17 cellular contexts compared by ENCODE assay signal in the genomic region with DNA sequence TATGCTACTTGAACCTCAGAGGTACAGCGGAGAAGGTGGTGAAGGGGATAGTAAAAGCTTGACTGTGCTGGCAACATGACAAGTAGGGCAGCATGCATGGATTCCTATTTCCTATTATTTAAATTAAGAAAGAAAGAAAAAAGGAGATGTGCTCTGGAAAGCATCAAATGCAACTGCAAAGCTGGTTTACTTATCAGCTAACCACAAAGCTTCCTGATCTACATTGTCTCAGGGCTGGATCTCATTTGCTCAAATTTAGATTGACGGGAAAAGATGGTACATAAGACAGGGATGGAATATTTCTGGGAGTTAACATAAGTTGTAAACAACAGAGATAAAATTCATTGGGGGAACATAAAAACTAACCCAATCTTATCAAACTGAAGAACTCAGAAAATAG.
DNase-seq lines count a peak whose midpoint lies in the region; ATAC-seq, FAIRE-seq and TF ChIP-seq lines count a peak whose summit lies in the region.
"Had no signal": no experiment of that assay in that cellular context is flagged by ENCODE, and none has a peak within 500 bp of the region (broad histone marks: within the 10 kb centered on the region; RNA-seq: fewer than 3 reads in every experiment).

No MANE protein-coding gene starts in this region.

- H2BK5ac ChIP-seq in neuronal stem cell (ENCODE audit: low read length) = no peak overlapping the region

- no peak overlapping the region for H3K4ac ChIP-seq in neuronal stem cell (ENCODE audit: low read length)

- H2AK5ac ChIP-seq in neuronal stem cell (ENCODE audit: low read depth, low read length) = no peak overlapping the region

- no peak for ATAC-seq in HG02981 (IDR thresholded peaks at IDR 0.05; ENCODE audit: unreplicated experiment)
- ATAC-seq: CD8-positive, alpha-beta T cell; HepG2 had no signal

- no peak overlapping the region for H3K14ac ChIP-seq in neuronal stem cell (ENCODE audit: low read length)

- no peak overlapping the region for H3K23ac ChIP-seq in neuronal stem cell (ENCODE audit: low read depth, low read length, poor library complexity)

- peaks cover 1 to 33% (median 18%) of the 10 kb centered on the region in 11 experiments; a peak in 20 of 22 replicates for H3K9me3 ChIP-seq in BLaER1 treated with 17β-estradiol and CSF1 and Interleukin-3, amounts not matched to agents 10 nM and 100 nM (replicated peaks in 1 of 11)
- no peaks in the 10 kb centered on the region for H3K9me3 ChIP-seq in neuronal stem cell (replicated peaks in 1 of 2; ENCODE audit: control insufficient read depth in 2 of 2, insufficient read depth in 1 of 2, low read depth in 1 of 2, low read length in 2 of 2)
- H3K9me3 ChIP-seq: HAP-1 had no signal

- H3K79me1 ChIP-seq in neuronal stem cell (ENCODE audit: low read depth, low read length) = no peaks in the 10 kb centered on the region

- no peak for FAIRE-seq in RCC 7860 (lab: Jason Lieb, UNC)
- FAIRE-seq: A204.1, GM19239, H1, HepG2, HTR-8/SVneo had no signal

- WGBS in neuronal stem cell (ENCODE audit: extremely low coverage in 2 of 2, insufficient read length in 2 of 2, insufficient replicate concordance in 1 of 2), 2 donors = no CpG with 5 or more reads among the region's 2 CpGs

- no peak overlapping the region for H4K8ac ChIP-seq in neuronal stem cell (ENCODE audit: low read depth, low read length)

- H3K9ac ChIP-seq in BLaER1 treated with 17β-estradiol and CSF1 and Interleukin-3, amounts not matched to agents 10 nM and 100 nM = no peak overlapping the region
- no peak overlapping the region for H3K9ac ChIP-seq in neuronal stem cell (ENCODE audit: low read depth, low read length, poor library complexity)

- no peak overlapping the region for H3K18ac ChIP-seq in neuronal stem cell (ENCODE audit: low read length)

- peak overlapping the region; percentile 10 for H2AFZ ChIP-seq in neuronal stem cell (ENCODE audit: low read length)

- H3K4me3 ChIP-seq in BLaER1 treated with 17β-estradiol and CSF1 and Interleukin-3, amounts not matched to agents 10 nM and 100 nM = no peak overlapping the region; a peak in 1 of 20 replicates
- H3K4me3 ChIP-seq in fibroblast of pulmonary artery (replicated peaks; ENCODE audit: low read depth, low read length) (no peak overlapping the region), neuronal stem cell (ENCODE audit: low read length in 2 of 2) (no peak overlapping the region)
- H3K4me3 ChIP-seq: HAP-1 had no signal

- H3K36me3 ChIP-seq in BLaER1 treated with 17β-estradiol and CSF1 and Interleukin-3, amounts not matched to agents 10 nM and 100 nM = peaks cover 0 to 5% (median 0%) of the 10 kb centered on the region in 11 experiments; a peak in 1 of 22 replicates
- H3K36me3 ChIP-seq in neuronal stem cell (replicated peaks in 1 of 2; ENCODE audit: control insufficient read depth in 2 of 2, insufficient read depth in 2 of 2, low read length in 2 of 2) = no peaks in the 10 kb centered on the region
- H3K36me3 ChIP-seq: HAP-1 had no signal

- no peak overlapping the region for H2BK120ac ChIP-seq in neuronal stem cell (ENCODE audit: low read depth, low read length)

- no peak overlapping the region for H2BK12ac ChIP-seq in neuronal stem cell (ENCODE audit: low read length)

- H2BK15ac ChIP-seq in neuronal stem cell (ENCODE audit: low read length) = no peak overlapping the region

- no peak overlapping the region for H4K91ac ChIP-seq in neuronal stem cell (ENCODE audit: low read depth, low read length, poor library complexity)

- DNase-seq in OCI-M1 (lab: John Stamatoyannopoulos, UW) (peak; percentile 17), fibroblast of pulmonary artery (ENCODE audit: low read depth) (peak; percentile 36), neuronal stem cell (ENCODE audit: low spot score) (no peak), RCC 7860 (ENCODE audit: low spot score) (no peak), NCI-H1694 treated with DMSO at 0.1 percent for 48 hours (lab: John Stamatoyannopoulos, UW) (no peak)
- DNase-seq: CD8-positive, alpha-beta T cell; COR-L47; DND-41; GDM1 had no signal

- peak overlapping the region; percentile 45 to 78 (median 59) for H3K4me2 ChIP-seq in BLaER1 treated with 17β-estradiol and CSF1 and Interleukin-3, amounts not matched to agents 10 nM and 100 nM
- H3K4me2 ChIP-seq in neuronal stem cell (ENCODE audit: insufficient read depth, low read length, poor library complexity, severe bottlenecking) = no peak overlapping the region

- no peak for TF ChIP-seq CTCF in fibroblast of pulmonary artery (IDR thresholded peaks at IDR 0.05; ENCODE audit: low read length, missing control alignments)

- H4K20me1 ChIP-seq in BLaER1 treated with 17β-estradiol and CSF1 and Interleukin-3, amounts not matched to agents 10 nM and 100 nM = no peaks in the 10 kb centered on the region

- H3K27ac ChIP-seq in BLaER1 treated with 17β-estradiol and CSF1 and Interleukin-3, amounts not matched to agents 10 nM and 100 nM = peak overlapping the region in 8 of 11 experiments; percentile 52 to 71 (median 62); a peak in 17 of 22 replicates
- no peak overlapping the region for H3K27ac ChIP-seq in neuronal stem cell (replicated peaks; ENCODE audit: low read length)

- H3K27me3 ChIP-seq in BLaER1 treated with 17β-estradiol and CSF1 and Interleukin-3, amounts not matched to agents 10 nM and 100 nM = no peaks in the 10 kb centered on the region
- H3K27me3 ChIP-seq in neuronal stem cell (ENCODE audit: control insufficient read depth in 3 of 3, insufficient read depth in 3 of 3, low read depth in 1 of 3, low read length in 3 of 3) = no peaks in the 10 kb centered on the region

- peaks cover 23 to 47% (median 33%) of the 10 kb centered on the region in 10 experiments for H3K4me1 ChIP-seq in BLaER1 treated with 17β-estradiol and CSF1 and Interleukin-3, amounts not matched to agents 10 nM and 100 nM
- no peaks in the 10 kb centered on the region for H3K4me1 ChIP-seq in neuronal stem cell (ENCODE audit: control insufficient read depth in 2 of 2, insufficient read depth in 1 of 2, low read depth in 1 of 2, low read length in 2 of 2)
- H3K4me1 ChIP-seq: HAP-1 had no signal

Comparison
In these comparisons a context has a peak if more than half of its experiments do, and no peak if none do; other contexts are left out.
1. DNase-seq: peak in OCI-M1 (single experiment) and fibroblast of pulmonary artery (single experiment); none in neuronal stem cell (single experiment), RCC 7860 (single experiment) and NCI-H1694 treated with DMSO at 0.1 percent for 48 hours (single experiment).